Comparison of ENCODE assay signal across 1 cellular context in genomic region chr12:1369460-1369859, GRCh38.
TF ChIP-seq lines count a peak whose summit lies in the region.

No MANE protein-coding gene starts in this region.

TF ChIP-seq in K562, 482 proteins besides CTCF, POLR2A, EP300 and RAD21 (continued from another document):
- no peak for TF ChIP-seq CHD4 (IDR thresholded peaks at IDR 0.05; ENCODE audit: insufficient read depth, insufficient replicate concordance, low read depth, low read length, poor library complexity, severe bottlenecking)
